ENCODE assay signal across 8 cellular contexts in the genomic region with DNA sequence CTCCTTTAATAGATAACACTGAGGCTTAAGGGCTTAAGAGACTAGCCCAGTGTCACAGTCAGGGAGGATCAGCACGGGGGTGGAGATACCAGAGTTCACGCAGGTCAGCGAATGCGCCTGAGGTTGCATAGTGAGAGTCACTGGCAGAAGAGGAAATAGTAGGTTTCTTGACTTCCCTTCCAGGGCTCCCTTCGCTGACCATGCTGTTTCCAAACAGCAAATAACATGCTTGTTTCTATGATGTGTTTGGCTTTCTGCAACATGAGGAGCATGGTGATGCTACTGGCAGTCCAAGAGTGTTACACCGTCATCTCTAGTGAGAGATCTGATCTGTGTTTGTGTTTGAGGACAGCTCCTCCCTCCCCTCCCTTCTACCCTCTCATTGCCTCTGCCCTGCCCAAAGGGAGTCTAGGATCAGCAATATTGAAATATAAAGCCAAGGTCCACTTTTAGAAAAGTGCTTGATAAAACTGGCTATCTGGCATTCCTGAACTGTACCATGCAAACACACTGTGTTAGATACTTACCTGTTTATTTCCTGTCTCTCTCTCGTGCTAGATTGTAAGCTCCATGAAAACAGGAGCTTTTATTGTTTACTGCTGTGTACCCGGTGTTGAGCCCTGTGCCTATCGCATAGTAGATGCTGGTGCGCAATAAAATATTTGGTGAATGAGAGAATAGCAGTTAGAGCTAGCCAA. TPM values are rescaled to one million over a fixed set of nuclear protein-coding genes. Genes with fewer than 3 reads are reported as not detected.
DNase-seq lines count a peak whose midpoint lies in the region; ATAC-seq and TF ChIP-seq lines count a peak whose summit lies in the region.

No MANE protein-coding gene starts in this region.

- H3K9me3 ChIP-seq in right atrium auricular region (no peaks in the 10 kb centered on the region), endodermal cell (ENCODE audit: control insufficient read depth, low read length) (no peaks in the 10 kb centered on the region), spleen (no peaks in the 10 kb centered on the region), esophagus squamous epithelium (no peaks in the 10 kb centered on the region)

- H3K27ac ChIP-seq in right atrium auricular region, result peak overlapping the region in 1 of 2 donors; percentile 64
- no peak overlapping the region for H3K27ac ChIP-seq in endodermal cell (ENCODE audit: low read depth, low read length)
- peak overlapping the region in 7 of 8 donors; percentile 31 to 82 (median 74) for H3K27ac ChIP-seq in spleen
- H3K27ac ChIP-seq in RWPE1, result no peak overlapping the region
- peak overlapping the region in 1 of 4 donors; percentile 7 for H3K27ac ChIP-seq in esophagus squamous epithelium

- peaks cover 50% of the 10 kb centered on the region for H3K4me1 Mint-ChIP-seq in endodermal cell

- POLR2A ChIA-PET in RWPE1 (lab: Yijun Ruan, JAX; ENCODE audit: low non-redundant PET), result no interaction called here

- no peak overlapping the region for H3K27ac Mint-ChIP-seq in endodermal cell

- 62 to 72% methylated on average over 8 to 10 of the region's 10 CpGs for WGBS in endodermal cell (ENCODE audit: insufficient coverage in 1 of 2, insufficient read length in 1 of 2), 2 experiments
- WGBS in spleen, 5 donors, result 48 to 67% (median 54%) methylated on average over 10 of the region's 10 CpGs
- 66 to 87% methylated on average over 9 to 10 of the region's 10 CpGs for WGBS in esophagus squamous epithelium, 2 donors

- no peaks in the 10 kb centered on the region for H3K9me3 Mint-ChIP-seq in endodermal cell

- peak; percentile 88 for DNase-seq in Right ventricle myocardium inferior (ENCODE audit: missing footprints)
- no peak for DNase-seq in right atrium auricular region (ENCODE audit: low spot score)
- DNase-seq in NOMO-1 treated with DMSO at 0.1 percent for 48 hours (lab: John Stamatoyannopoulos, UW; ENCODE audit: unreplicated experiment), result peak; percentile 77
- peak; percentile 85 for DNase-seq in endodermal cell
- peak; percentile 90 for DNase-seq in spleen
- no peak for DNase-seq in RWPE1 (ENCODE audit: low spot score)
- no peak for DNase-seq in cortex of kidney (lab: John Stamatoyannopoulos, UW)
- DNase-seq in esophagus squamous epithelium (lab: John Stamatoyannopoulos, UW), result no peak

- H3K4me1 ChIP-seq in right atrium auricular region (peaks cover 0 to 42% of the 10 kb centered on the region in 2 donors), endodermal cell (ENCODE audit: control insufficient read depth, insufficient read depth, low read length) (peaks cover 9% of the 10 kb centered on the region), spleen (peaks cover 11 to 97% (median 62%) of the 10 kb centered on the region in 6 donors), esophagus squamous epithelium (peaks cover 0 to 44% (median 6%) of the 10 kb centered on the region in 3 donors)

- ATAC-seq in Right ventricle myocardium inferior, result peak; percentile 79

- H3K27me3 Mint-ChIP-seq in endodermal cell (ENCODE audit: insufficient read depth), result peaks cover 32% of the 10 kb centered on the region

- CTCF ChIA-PET in RWPE1 (lab: Yijun Ruan, JAX), result interaction anchor here (0.5 kb wide), 1 partner anchor 71 kb away, joined by 4 read pairs; no protein-coding TSS in a partner anchor

- no peaks in the 10 kb centered on the region for H3K36me3 ChIP-seq in right atrium auricular region
- no peaks in the 10 kb centered on the region for H3K36me3 ChIP-seq in endodermal cell (ENCODE audit: control insufficient read depth, insufficient read depth, low read length)
- peaks cover 0 to 28% (median 1%) of the 10 kb centered on the region in 6 donors for H3K36me3 ChIP-seq in spleen
- H3K36me3 ChIP-seq in esophagus squamous epithelium, result peaks cover 0 to 47% (median 0%) of the 10 kb centered on the region in 3 donors

- H3K36me3 Mint-ChIP-seq in endodermal cell (ENCODE audit: low read depth), result peaks cover 12% of the 10 kb centered on the region

- TF ChIP-seq CTCF in right atrium auricular region (IDR thresholded peaks at IDR 0.05) (no peak), endodermal cell (conservative IDR thresholded peaks at IDR 0.05) (no peak), spleen (IDR thresholded peaks at IDR 0.05 in 8 of 11, conservative IDR thresholded peaks at IDR 0.05 in 3 of 11) (no peak), RWPE1 (conservative IDR thresholded peaks at IDR 0.05; ENCODE audit: low read depth) (no peak), esophagus squamous epithelium (IDR thresholded peaks at IDR 0.05) (no peak)

- no peak for TF ChIP-seq POLR2A in spleen (IDR thresholded peaks at IDR 0.05)
- TF ChIP-seq POLR2A in esophagus squamous epithelium (IDR thresholded peaks at IDR 0.05), result no peak

- peak overlapping the region in 1 of 2 donors; percentile 0 for H3K4me3 ChIP-seq in right atrium auricular region
- no peak overlapping the region for H3K4me3 ChIP-seq in endodermal cell (ENCODE audit: low read length)
- peak overlapping the region in 1 of 8 donors; percentile 50 for H3K4me3 ChIP-seq in spleen
- no peak overlapping the region for H3K4me3 ChIP-seq in esophagus squamous epithelium

- H3K27me3 ChIP-seq in right atrium auricular region (no peaks in the 10 kb centered on the region), endodermal cell (ENCODE audit: control insufficient read depth, insufficient read depth, low read length, poor library complexity, severe bottlenecking) (peaks cover 51% of the 10 kb centered on the region), spleen (replicated peaks in 1 of 7) (no peaks in the 10 kb centered on the region), esophagus squamous epithelium (no peaks in the 10 kb centered on the region)

- no peak overlapping the region for H3K4me3 Mint-ChIP-seq in endodermal cell

- intact Hi-C loops in Right ventricle myocardium inferior (cut with DNase I) (no loop called here), spleen (cut with DNase I; ENCODE audit: low total_unique reads) (no loop called here), esophagus squamous epithelium (cut with DNase I) (no loop called here)

- H3K9ac ChIP-seq in endodermal cell (ENCODE audit: extremely low read depth, low read length, poor library complexity, severe bottlenecking), result no peak overlapping the region

RNA-seq across cellular contexts. Expression of gene TLE4, which starts 12.3 kb away (rescaled TPM):
- total RNA-seq in Right ventricle myocardium inferior, result 12.1 TPM
- total RNA-seq in right atrium auricular region, result 10 to 100 TPM; 18.9 to 26.1 TPM
- 10 to 100 TPM; 16.7 to 25.5 TPM for total RNA-seq in endodermal cell
- polyA plus RNA-seq in endodermal cell (2013, experiment 1 of 2), result 101 TPM
- 102 TPM for polyA plus RNA-seq in endodermal cell (2013, experiment 2 of 2)
- total RNA-seq in spleen, result 10 to 100 TPM; 67.3 to 92.8 (median 76.4) TPM
- 10 to 100 TPM in 1 of 3 donors, 1 to 10 TPM in 2; 7.8 to 12.4 (median 9.0) TPM for polyA plus RNA-seq in spleen
- total RNA-seq in esophagus squamous epithelium, result 10 to 100 TPM; 30.1 to 52.5 (median 38.1) TPM

Comparison
In these comparisons a context has a peak if more than half of its experiments do, and no peak if none do; other contexts are left out.
1. DNase-seq: peak in Right ventricle myocardium inferior (single experiment), NOMO-1 treated with DMSO at 0.1 percent for 48 hours (single experiment), endodermal cell (single experiment) and spleen (single experiment); none in right atrium auricular region (single experiment), RWPE1 (single experiment), cortex of kidney (single experiment) and esophagus squamous epithelium (single experiment).
2. H3K27ac ChIP-seq: peak in spleen (7 of 8); none in endodermal cell (single experiment) and RWPE1 (single experiment).